In the genomic region with DNA sequence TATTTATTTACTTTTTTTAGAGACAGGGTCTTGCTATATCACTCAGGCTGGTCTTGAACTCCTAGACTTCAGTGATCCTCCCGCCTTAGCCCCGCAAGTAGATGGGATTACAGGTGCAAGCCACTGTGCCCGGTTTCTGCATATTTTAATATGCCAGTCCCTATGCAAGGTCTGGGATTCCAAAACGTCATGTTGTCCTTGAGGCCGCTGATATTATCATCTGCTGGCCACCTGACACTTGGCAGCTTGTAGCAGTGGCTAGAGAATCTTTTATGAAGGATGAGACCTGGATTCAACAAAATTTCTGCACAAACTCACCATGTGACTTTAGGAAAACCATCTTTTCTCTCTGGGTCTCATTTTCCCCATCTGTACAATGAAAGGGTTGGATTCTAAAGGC, we compare ENCODE assay signal across 15 cellular contexts. TPM values are rescaled to one million over a fixed set of nuclear protein-coding genes. Genes with fewer than 3 reads are reported as not detected.
A peak's percentile ranks its signal among the peaks of the same experiment; 100 is the strongest.
DNase-seq lines count a peak whose midpoint lies in the region; ATAC-seq and TF ChIP-seq lines count a peak whose summit lies in the region.
"Had no signal": no experiment of that assay in that cellular context is flagged by ENCODE, and none has a peak within 500 bp of the region (broad histone marks: within the 10 kb centered on the region; RNA-seq: fewer than 3 reads in every experiment).

No MANE protein-coding gene starts in this region.

- H3K27ac Mint-ChIP-seq in activated CD4-positive, alpha-beta T cell treated with anti-CD3 and anti-CD28 coated beads, Interleukin-2, amount 10 ng/mL, durations not matched to agents 7 days and 5 days = no peak overlapping the region
- H3K27ac Mint-ChIP-seq: CD8-positive, alpha-beta T cell had no signal

- TF ChIP-seq CTCF in heart left ventricle (IDR thresholded peaks at IDR 0.05) = no peak

- DNase-seq in heart left ventricle (no peak), cardiac septum (ENCODE audit: low spot score) (no peak), left ventricle myocardium superior (no peak), sciatic nerve (ENCODE audit: low spot score) (no peak), NCI-H2227 treated with DMSO at 0.1 percent for 48 hours (lab: John Stamatoyannopoulos, UW) (no peak), NCI-H187 (lab: John Stamatoyannopoulos, UW) (no peak), HuH-7 (ENCODE audit: low spot score) (no peak)
- DNase-seq in activated CD4-positive, alpha-beta T cell treated with anti-CD3 and anti-CD28 coated beads, Interleukin-2, amount 10 ng/mL, durations not matched to agents 7 days and 5 days = no peak
- DNase-seq: CD8-positive, alpha-beta T cell; HCEC 1CT; NCI-H2029; NCI-H510A; NCI-H774 had no signal

- WGBS in heart left ventricle, 4 donors = 61 to 70% (median 69%) methylated on average over 5 of the region's 5 CpGs

- no peaks in the 10 kb centered on the region for H3K9me3 Mint-ChIP-seq in activated CD4-positive, alpha-beta T cell treated with anti-CD3 and anti-CD28 coated beads, Interleukin-2, amount 10 ng/mL, durations not matched to agents 7 days and 5 days
- H3K9me3 Mint-ChIP-seq: CD8-positive, alpha-beta T cell had no signal

- H3K4me1 ChIP-seq in heart left ventricle = peaks cover 0 to 14% (median 3%) of the 10 kb centered on the region in 12 donors

- CTCF ChIA-PET in activated CD4-positive, alpha-beta T cell treated with anti-CD3 and anti-CD28 coated beads, Interleukin-2, amount 10 ng/mL, durations not matched to agents 7 days and 5 days (lab: Charles Lee) = interaction anchor here (1.8 kb wide), 1 partner anchor 12 kb away, joined by 5 read pairs; no protein-coding TSS in a partner anchor

- intact Hi-C loops in heart left ventricle (cut with DNase I) (no loop called here), cardiac septum (cut with DNase I) (no loop called here), left ventricle myocardium superior (cut with micrococcal nuclease) (no loop called here), sciatic nerve (cut with DNase I) (no loop called here)

- H3K4me3 Mint-ChIP-seq in activated CD4-positive, alpha-beta T cell treated with anti-CD3 and anti-CD28 coated beads, Interleukin-2, amount 10 ng/mL, durations not matched to agents 7 days and 5 days = no peak overlapping the region
- H3K4me3 Mint-ChIP-seq: CD8-positive, alpha-beta T cell had no signal

- no peaks in the 10 kb centered on the region for H3K36me3 ChIP-seq in heart left ventricle
- H3K36me3 ChIP-seq: BLaER1 had no signal

- no peaks in the 10 kb centered on the region for H3K27me3 Mint-ChIP-seq in activated CD4-positive, alpha-beta T cell treated with anti-CD3 and anti-CD28 coated beads, Interleukin-2, amount 10 ng/mL, durations not matched to agents 7 days and 5 days

- peak in 2 of 4 donors; percentile 15 to 21 for ATAC-seq in heart left ventricle
- ATAC-seq in left ventricle myocardium superior = peak; percentile 12
- ATAC-seq in sciatic nerve = peak; percentile 36
- ATAC-seq: CD8-positive, alpha-beta T cell had no signal

- TF ChIP-seq POLR2A in heart left ventricle (IDR thresholded peaks at IDR 0.05) = no peak

- no peak overlapping the region for H3K4me3 ChIP-seq in heart left ventricle
- H3K4me3 ChIP-seq: BLaER1 had no signal

- no peaks in the 10 kb centered on the region for H3K9me3 ChIP-seq in heart left ventricle
- H3K9me3 ChIP-seq: BLaER1 had no signal

- peak overlapping the region in 8 of 12 donors; percentile 10 to 62 (median 43) for H3K27ac ChIP-seq in heart left ventricle
- H3K27ac ChIP-seq: BLaER1, RWPE1 had no signal

- peaks cover 3% of the 10 kb centered on the region for H3K4me1 Mint-ChIP-seq in activated CD4-positive, alpha-beta T cell treated with anti-CD3 and anti-CD28 coated beads, Interleukin-2, amount 10 ng/mL, durations not matched to agents 7 days and 5 days

- POLR2A ChIA-PET in activated CD4-positive, alpha-beta T cell treated with anti-CD3 and anti-CD28 coated beads, Interleukin-2, amount 10 ng/mL, durations not matched to agents 7 days and 5 days (lab: Charles Lee) = no interaction called here

- H3K27me3 ChIP-seq in heart left ventricle = no peaks in the 10 kb centered on the region
- H3K27me3 ChIP-seq: BLaER1 had no signal

- no peaks in the 10 kb centered on the region for H3K36me3 Mint-ChIP-seq in activated CD4-positive, alpha-beta T cell treated with anti-CD3 and anti-CD28 coated beads, Interleukin-2, amount 10 ng/mL, durations not matched to agents 7 days and 5 days (ENCODE audit: low read depth)
- H3K36me3 Mint-ChIP-seq: CD8-positive, alpha-beta T cell had no signal

RNA-seq across cellular contexts. Expression of a gene that starts 32.9 kb away (rescaled TPM):
- total RNA-seq in heart left ventricle (10 to 100 TPM; 44.5 to 69.5 (median 53.5) TPM), cardiac septum (48.7 TPM), left ventricle myocardium superior (52.3 TPM), sciatic nerve (105 TPM)
- 10 to 100 TPM; 48.5 to 50.4 TPM for polyA plus RNA-seq in heart left ventricle
- 10 to 100 TPM; 44.0 to 46.7 TPM for total RNA-seq in activated CD4-positive, alpha-beta T cell treated with anti-CD3 and anti-CD28 coated beads, Interleukin-2, amount 10 ng/mL, durations not matched to agents 7 days and 5 days
